In genomic region chr4:73916172-73916925, GRCh38 we compare ENCODE assay signal across 18 cellular contexts. TPM values are rescaled to one million over a fixed set of nuclear protein-coding genes. Genes with fewer than 3 reads are reported as not detected.
"Had no signal": no experiment of that assay in that cellular context is flagged by ENCODE, and none has a peak within 500 bp of the region (broad histone marks: within the 10 kb centered on the region; RNA-seq: fewer than 3 reads in every experiment).

No MANE protein-coding gene starts in this region.

- H3K27me3 Mint-ChIP-seq: activated naive CD4-positive, alpha-beta T cell treated with anti-CD3 and anti-CD28 coated beads, Interleukin-2, amount 50 U/mL, for 24 hours had no signal

- DNase-seq: activated CD4-positive, alpha-beta T cell treated with anti-CD3 and anti-CD28 coated beads, Interleukin-2, amount 50 U/mL, for 4 hours; activated gamma-delta T cell; activated T-cell treated with anti-CD3 and anti-CD28 coated beads, Interleukin-2, amount 50 U/mL, for 72 hours; effector memory CD4-positive, alpha-beta T cell; hippocampal formation; right cardiac atrium; stimulated activated CD4-positive, alpha-beta T cell treated with anti-CD3 and anti-CD28 coated beads, Interleukin-15, amount 100 ng/mL, for 24 hours; stimulated activated CD4-positive, alpha-beta T cell treated with anti-CD3 and anti-CD28 coated beads, Interleukin-4, amount 100 ng/mL, for 24 hours; stomach had no signal

- H3K27me3 ChIP-seq: stomach had no signal

- H3K9me3 Mint-ChIP-seq: activated naive CD4-positive, alpha-beta T cell treated with anti-CD3 and anti-CD28 coated beads, Interleukin-2, amount 50 U/mL, for 24 hours; activated T-cell treated with anti-CD3 and anti-CD28 coated beads, Interleukin-2, amount 50 U/mL, for 72 hours; neural crest cell had no signal

- H3K27ac ChIP-seq: skin epidermis, stomach had no signal

- H3K4me3 Mint-ChIP-seq: activated naive CD4-positive, alpha-beta T cell treated with anti-CD3 and anti-CD28 coated beads, Interleukin-2, amount 50 U/mL, for 24 hours; activated T-cell treated with anti-CD3 and anti-CD28 coated beads, Interleukin-2, amount 50 U/mL, for 72 hours; neural crest cell; stimulated activated effector memory CD8-positive, alpha-beta T cell treated with anti-CD3 and anti-CD28 coated beads, Interleukin-12 subunit alpha, Interleukin-12 subunit beta, amount 100 ng/mL, for 72 hours had no signal

- ATAC-seq: activated T-cell treated with anti-CD3 and anti-CD28 coated beads, Interleukin-2, amount 50 U/mL, for 72 hours; left lobe of liver; stimulated activated effector memory CD8-positive, alpha-beta T cell treated with anti-CD3 and anti-CD28 coated beads, Interleukin-12 subunit alpha, Interleukin-12 subunit beta, amount 100 ng/mL, for 72 hours had no signal

- H3K27ac Mint-ChIP-seq: activated naive CD4-positive, alpha-beta T cell treated with anti-CD3 and anti-CD28 coated beads, Interleukin-2, amount 50 U/mL, for 24 hours; activated T-cell treated with anti-CD3 and anti-CD28 coated beads, Interleukin-2, amount 50 U/mL, for 72 hours; stimulated activated effector memory CD8-positive, alpha-beta T cell treated with anti-CD3 and anti-CD28 coated beads, Interleukin-12 subunit alpha, Interleukin-12 subunit beta, amount 100 ng/mL, for 72 hours had no signal

- H3K36me3 Mint-ChIP-seq: activated naive CD4-positive, alpha-beta T cell treated with anti-CD3 and anti-CD28 coated beads, Interleukin-2, amount 50 U/mL, for 24 hours; stimulated activated effector memory CD8-positive, alpha-beta T cell treated with anti-CD3 and anti-CD28 coated beads, Interleukin-12 subunit alpha, Interleukin-12 subunit beta, amount 100 ng/mL, for 72 hours had no signal

- H3K4me1 Mint-ChIP-seq: activated naive CD4-positive, alpha-beta T cell treated with anti-CD3 and anti-CD28 coated beads, Interleukin-2, amount 50 U/mL, for 24 hours; neural crest cell; stimulated activated effector memory CD8-positive, alpha-beta T cell treated with anti-CD3 and anti-CD28 coated beads, Interleukin-12 subunit alpha, Interleukin-12 subunit beta, amount 100 ng/mL, for 72 hours had no signal

- H3K9me3 ChIP-seq: prostate gland, stomach had no signal

- H3K36me3 ChIP-seq: prostate gland, stomach had no signal

- H3K4me1 ChIP-seq: stomach had no signal

- H3K4me3 ChIP-seq: lung, prostate gland, skin epidermis, stomach had no signal

RNA-seq across cellular contexts. Expression of gene CXCL1, which starts 47.2 kb away (rescaled TPM):
- total RNA-seq: activated CD8-positive, alpha-beta memory T cell treated with anti-CD3 and anti-CD28 coated beads for 36 hours; activated T-cell treated with anti-CD3 and anti-CD28 coated beads, Interleukin-2, amount 50 U/mL, for 72 hours; neural crest cell; T-helper 2 cell treated with Interferon-gamma antibody and Interleukin-4, amounts not matched to agents 100 ng/mL and 5 ng/mL, for 36 hours had no signal
